ENCODE assay signal across 24 cellular contexts in the genomic region with DNA sequence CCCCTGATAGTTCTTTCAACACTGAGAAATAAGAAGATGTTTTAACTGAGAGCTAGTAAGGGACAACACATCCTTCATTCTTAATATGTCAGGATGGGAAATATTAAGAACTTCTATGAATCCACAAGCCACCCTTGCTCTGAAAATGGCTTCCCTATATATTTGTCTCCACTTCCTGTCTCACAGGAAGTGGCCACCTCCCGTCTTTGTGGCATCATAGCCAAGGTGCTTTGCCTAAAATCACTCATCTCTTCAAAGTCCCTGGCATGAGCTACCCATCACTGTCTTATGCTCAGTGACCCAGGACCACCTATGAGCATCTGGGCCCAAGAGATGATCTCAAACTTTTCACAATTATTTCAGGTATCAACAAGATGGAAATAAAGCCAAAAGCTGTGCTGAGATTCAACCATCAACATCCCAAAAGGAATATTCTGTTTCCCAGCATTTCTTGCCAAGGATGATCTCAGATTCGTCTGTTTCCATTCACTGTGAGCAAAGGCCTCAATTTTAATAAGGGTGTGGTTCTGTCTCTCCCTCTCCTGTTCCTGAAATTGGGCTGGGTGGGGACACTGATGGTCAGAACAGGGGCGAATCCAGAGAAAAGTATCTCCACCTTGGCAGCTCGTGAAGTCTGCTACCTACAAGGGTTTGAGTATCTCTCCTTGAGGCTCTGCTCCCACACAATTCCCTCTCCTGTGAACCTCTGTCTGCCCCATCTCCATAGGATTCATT.
A peak's percentile ranks its signal among the peaks of the same experiment; 100 is the strongest.
DNase-seq lines count a peak whose midpoint lies in the region; ATAC-seq, FAIRE-seq and TF ChIP-seq lines count a peak whose summit lies in the region.
"Had no signal": no experiment of that assay in that cellular context is flagged by ENCODE, and none has a peak within 500 bp of the region (broad histone marks: within the 10 kb centered on the region; RNA-seq: fewer than 3 reads in every experiment).

No MANE protein-coding gene starts in this region.

- H3K27ac ChIP-seq in BLaER1 treated with 17β-estradiol and CSF1 and Interleukin-3, amounts not matched to agents 10 nM and 100 nM, result no peak overlapping the region
- H3K27ac ChIP-seq in astrocyte (ENCODE audit: low read depth, low read length) (no peak overlapping the region), neural progenitor cell (no peak overlapping the region), pancreas (no peak overlapping the region)
- H3K27ac ChIP-seq: 22Rv1, PC-9, RWPE1, SJCRH30 had no signal

- H4K20me1 ChIP-seq in BLaER1 treated with 17β-estradiol and CSF1 and Interleukin-3, amounts not matched to agents 10 nM and 100 nM, result no peaks in the 10 kb centered on the region
- H4K20me1 ChIP-seq in astrocyte (ENCODE audit: insufficient read depth, low read length) (no peaks in the 10 kb centered on the region), neural progenitor cell (ENCODE audit: low read depth) (no peaks in the 10 kb centered on the region)

- H3K4me1 Mint-ChIP-seq in astrocyte (ENCODE audit: low read depth, unreplicated experiment) (peaks cover 9% of the 10 kb centered on the region), neural progenitor cell (peaks cover 7% of the 10 kb centered on the region)

- 0 out of 22 replicates have a peak, but pooled peaks cover 0 to 4% (median 0%) of the 10 kb centered on the region in 11 experiments for H3K9me3 ChIP-seq in BLaER1 treated with 17β-estradiol and CSF1 and Interleukin-3, amounts not matched to agents 10 nM and 100 nM (replicated peaks in 1 of 11)
- H3K9me3 ChIP-seq in astrocyte (ENCODE audit: insufficient read depth, low read depth, low read length) (peaks cover 2% of the 10 kb centered on the region), neural progenitor cell (ENCODE audit: low read depth) (no peaks in the 10 kb centered on the region), pancreas (no peaks in the 10 kb centered on the region)
- H3K9me3 ChIP-seq: SJCRH30 had no signal

- H3K36me3 ChIP-seq in BLaER1 treated with 17β-estradiol and CSF1 and Interleukin-3, amounts not matched to agents 10 nM and 100 nM, result no peaks in the 10 kb centered on the region
- H3K36me3 ChIP-seq in astrocyte (ENCODE audit: insufficient read depth, low read length) (no peaks in the 10 kb centered on the region), neural progenitor cell (no peaks in the 10 kb centered on the region), pancreas (no peaks in the 10 kb centered on the region)
- H3K36me3 ChIP-seq: SJCRH30 had no signal

- FAIRE-seq in astrocyte (lab: Jason Lieb, UNC) (no peak), pancreas (lab: Jason Lieb, UNC) (no peak)
- FAIRE-seq: GM12878, GM19239, HepG2 had no signal

- peaks cover 0 to 23% (median 14%) of the 10 kb centered on the region in 10 experiments; a peak in 16 of 20 replicates for H3K4me1 ChIP-seq in BLaER1 treated with 17β-estradiol and CSF1 and Interleukin-3, amounts not matched to agents 10 nM and 100 nM
- peaks cover 15% of the 10 kb centered on the region for H3K4me1 ChIP-seq in astrocyte (ENCODE audit: insufficient read depth, low read length)
- peaks cover 21% of the 10 kb centered on the region for H3K4me1 ChIP-seq in neural progenitor cell
- H3K4me1 ChIP-seq in pancreas, result no peaks in the 10 kb centered on the region
- H3K4me1 ChIP-seq: SJCRH30 had no signal

- H3K27me3 Mint-ChIP-seq in astrocyte (ENCODE audit: low read depth, unreplicated experiment) (peaks cover 11% of the 10 kb centered on the region), neural progenitor cell (ENCODE audit: insufficient read depth, low read depth) (peaks cover 16% of the 10 kb centered on the region)

- peak overlapping the region; percentile 36 for H2AFZ ChIP-seq in astrocyte (ENCODE audit: low read depth, low read length)
- no peak overlapping the region for H2AFZ ChIP-seq in neural progenitor cell (replicated peaks)
- H2AFZ ChIP-seq: GM23338, PC-9 had no signal

- TF ChIP-seq CTCF in astrocyte (IDR thresholded peaks at IDR 0.05; ENCODE audit: insufficient read depth, low read depth, low read length) (no peak), neural progenitor cell (IDR thresholded peaks at IDR 0.05) (no peak), pancreas (IDR thresholded peaks at IDR 0.05) (no peak)

- 76% methylated on average over 4 of the region's 4 CpGs for WGBS in pancreas, 2 donors

- H3K9me3 Mint-ChIP-seq in astrocyte (ENCODE audit: unreplicated experiment) (peaks cover 2% of the 10 kb centered on the region), neural progenitor cell (peaks cover 5% of the 10 kb centered on the region)
- H3K9me3 Mint-ChIP-seq: CD4-positive, alpha-beta T cell; GM23338 had no signal

- H3K36me3 Mint-ChIP-seq in astrocyte (ENCODE audit: low read depth, unreplicated experiment), result peaks cover 2% of the 10 kb centered on the region
- no peaks in the 10 kb centered on the region for H3K36me3 Mint-ChIP-seq in neural progenitor cell

- H3K79me2 ChIP-seq in astrocyte (ENCODE audit: insufficient read depth, low read length), result no peaks in the 10 kb centered on the region
- H3K79me2 ChIP-seq in neural progenitor cell (ENCODE audit: low read depth), result no peaks in the 10 kb centered on the region

- DNase-seq in NCI-H446 treated with DMSO at 0.1 percent for 48 hours (lab: John Stamatoyannopoulos, UW) (peak; percentile 35), NCI-H446 (lab: John Stamatoyannopoulos, UW) (no peak), astrocyte (ENCODE audit: low read depth) (no peak), neural progenitor cell (ENCODE audit: low spot score) (no peak), pancreas (no peak)
- DNase-seq: CD4-positive, alpha-beta T cell; DMS153; HCEC 1CT; KBM-7; MV-4-11; NCI-H1694 treated with DMSO at 0.1 percent for 48 hours; NCI-H510A treated with DMSO at 0.1 percent for 48 hours; NCI-H82; SJCRH30 had no signal

- H3K4me3 ChIP-seq in BLaER1 treated with 17β-estradiol and CSF1 and Interleukin-3, amounts not matched to agents 10 nM and 100 nM, result no peak overlapping the region
- H3K4me3 ChIP-seq in astrocyte (ENCODE audit: insufficient read depth, low read depth, low read length) (no peak overlapping the region), neural progenitor cell (no peak overlapping the region), pancreas (no peak overlapping the region)
- H3K4me3 ChIP-seq: GM12878, GM23338, PC-9, SJCRH30 had no signal

- H3K4me2 ChIP-seq in BLaER1 treated with 17β-estradiol and CSF1 and Interleukin-3, amounts not matched to agents 10 nM and 100 nM, result peak overlapping the region in 10 of 11 experiments; percentile 1 to 45 (median 22); a peak in 8 of 22 replicates
- H3K4me2 ChIP-seq in astrocyte (ENCODE audit: low read length) (no peak overlapping the region), neural progenitor cell (no peak overlapping the region)
- H3K4me2 ChIP-seq: GM23338, PC-9 had no signal

- H3K27me3 ChIP-seq in BLaER1 treated with 17β-estradiol and CSF1 and Interleukin-3, amounts not matched to agents 10 nM and 100 nM, result no peaks in the 10 kb centered on the region
- no peaks in the 10 kb centered on the region for H3K27me3 ChIP-seq in astrocyte (ENCODE audit: insufficient read depth, low read length)
- H3K27me3 ChIP-seq in neural progenitor cell, result peaks cover 20% of the 10 kb centered on the region
- H3K27me3 ChIP-seq in pancreas, result no peaks in the 10 kb centered on the region
- H3K27me3 ChIP-seq: SJCRH30 had no signal

- no peak for ATAC-seq in esophagus mucosa
- ATAC-seq in pancreas, result no peak
- no peak for ATAC-seq in HG02840 (IDR thresholded peaks at IDR 0.05; ENCODE audit: low FRiP score, unreplicated experiment)
- ATAC-seq: GM12878, GM23338, HepG2 had no signal

- H3K27ac Mint-ChIP-seq in astrocyte (ENCODE audit: unreplicated experiment), result no peak overlapping the region
- H3K27ac Mint-ChIP-seq in neural progenitor cell, result peak overlapping the region; percentile 32
- H3K27ac Mint-ChIP-seq: CD4-positive, alpha-beta T cell; GM23338 had no signal

- intact Hi-C loops in pancreas (cut with DNase I), result no loop called here

- peaks cover 21% of the 10 kb centered on the region for H3F3A ChIP-seq in neural progenitor cell (ENCODE audit: low read depth)

- H3K9ac ChIP-seq in BLaER1 treated with 17β-estradiol and CSF1 and Interleukin-3, amounts not matched to agents 10 nM and 100 nM, result no peak overlapping the region
- H3K9ac ChIP-seq in astrocyte (ENCODE audit: low read length) (no peak overlapping the region), neural progenitor cell (no peak overlapping the region)

- H3K4me3 Mint-ChIP-seq in astrocyte (ENCODE audit: unreplicated experiment) (no peak overlapping the region), neural progenitor cell (no peak overlapping the region)
- H3K4me3 Mint-ChIP-seq: CD4-positive, alpha-beta T cell; GM23338 had no signal

Comparison
In these comparisons a context has a peak if more than half of its experiments do, and no peak if none do; other contexts are left out.
1. H3K4me2 ChIP-seq: peak in BLaER1 treated with 17β-estradiol and CSF1 and Interleukin-3, amounts not matched to agents 10 nM and 100 nM (10 of 11); none in astrocyte (single experiment) and neural progenitor cell (single experiment).